2 cellular contexts compared by ENCODE assay signal in the genomic region with DNA sequence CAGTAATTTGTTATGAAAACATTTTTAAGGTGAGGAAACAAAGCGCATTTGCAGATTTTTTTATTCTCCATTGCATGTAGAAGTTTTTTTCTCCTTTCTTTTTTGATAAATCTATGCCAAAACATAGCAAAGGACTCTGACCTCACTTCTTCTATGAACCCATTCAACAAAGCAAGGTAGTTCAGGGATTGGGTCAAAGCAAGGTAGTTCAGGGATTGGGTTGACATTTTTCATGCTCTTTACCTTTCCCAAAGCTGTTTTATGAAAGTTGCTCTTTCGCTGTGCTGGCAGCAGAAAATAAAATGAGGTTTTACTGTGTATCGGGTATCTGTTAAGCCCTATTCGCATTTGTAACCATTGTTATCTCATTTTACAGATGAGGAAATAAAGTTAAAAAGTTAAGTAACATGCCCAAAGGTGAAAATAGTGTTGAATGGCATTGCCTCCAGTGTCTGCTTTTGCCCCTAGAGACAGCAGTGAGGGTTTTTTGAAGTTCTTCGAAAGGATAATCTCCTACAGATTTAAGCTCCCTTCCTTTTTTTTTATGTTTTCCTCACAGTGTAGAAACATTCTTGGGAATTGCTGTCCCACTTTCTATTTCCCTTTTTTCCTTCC.
TF ChIP-seq lines count a peak whose summit lies in the region.

No MANE protein-coding gene starts in this region.

TF ChIP-seq in GM23338, 12 proteins besides CTCF, POLR2A, EP300 and RAD21 (continues in another document):
- TF ChIP-seq POLR2AphosphoS5 (IDR thresholded peaks at IDR 0.05; ENCODE audit: low read depth) (no peak), NANOG (IDR thresholded peaks at IDR 0.05; ENCODE audit: borderline replicate concordance) (no peak), ZNF114 (CRISPR knock-in tag; IDR thresholded peaks at IDR 0.05) (no peak), EZH2phosphoT487 (IDR thresholded peaks at IDR 0.05; ENCODE audit: unreplicated experiment) (no peak), JUNB (IDR thresholded peaks at IDR 0.05; ENCODE audit: unreplicated experiment) (no peak), CREB1 (CRISPR knock-in tag; IDR thresholded peaks at IDR 0.05; ENCODE audit: low read depth) (no peak), ZNF331 (CRISPR knock-in tag; IDR thresholded peaks at IDR 0.05; ENCODE audit: low read depth) (no peak), EZH2 (IDR thresholded peaks at IDR 0.05; ENCODE audit: low read depth, unreplicated experiment) (no peak)
- TF ChIP-seq, protein P1, sequence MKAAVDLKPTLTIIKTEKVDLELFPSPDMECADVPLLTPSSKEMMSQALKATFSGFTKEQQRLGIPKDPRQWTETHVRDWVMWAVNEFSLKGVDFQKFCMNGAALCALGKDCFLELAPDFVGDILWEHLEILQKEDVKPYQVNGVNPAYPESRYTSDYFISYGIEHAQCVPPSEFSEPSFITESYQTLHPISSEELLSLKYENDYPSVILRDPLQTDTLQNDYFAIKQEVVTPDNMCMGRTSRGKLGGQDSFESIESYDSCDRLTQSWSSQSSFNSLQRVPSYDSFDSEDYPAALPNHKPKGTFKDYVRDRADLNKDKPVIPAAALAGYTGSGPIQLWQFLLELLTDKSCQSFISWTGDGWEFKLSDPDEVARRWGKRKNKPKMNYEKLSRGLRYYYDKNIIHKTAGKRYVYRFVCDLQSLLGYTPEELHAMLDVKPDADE (IDR thresholded peaks at IDR 0.05): no peak
- TF ChIP-seq, protein P2, sequence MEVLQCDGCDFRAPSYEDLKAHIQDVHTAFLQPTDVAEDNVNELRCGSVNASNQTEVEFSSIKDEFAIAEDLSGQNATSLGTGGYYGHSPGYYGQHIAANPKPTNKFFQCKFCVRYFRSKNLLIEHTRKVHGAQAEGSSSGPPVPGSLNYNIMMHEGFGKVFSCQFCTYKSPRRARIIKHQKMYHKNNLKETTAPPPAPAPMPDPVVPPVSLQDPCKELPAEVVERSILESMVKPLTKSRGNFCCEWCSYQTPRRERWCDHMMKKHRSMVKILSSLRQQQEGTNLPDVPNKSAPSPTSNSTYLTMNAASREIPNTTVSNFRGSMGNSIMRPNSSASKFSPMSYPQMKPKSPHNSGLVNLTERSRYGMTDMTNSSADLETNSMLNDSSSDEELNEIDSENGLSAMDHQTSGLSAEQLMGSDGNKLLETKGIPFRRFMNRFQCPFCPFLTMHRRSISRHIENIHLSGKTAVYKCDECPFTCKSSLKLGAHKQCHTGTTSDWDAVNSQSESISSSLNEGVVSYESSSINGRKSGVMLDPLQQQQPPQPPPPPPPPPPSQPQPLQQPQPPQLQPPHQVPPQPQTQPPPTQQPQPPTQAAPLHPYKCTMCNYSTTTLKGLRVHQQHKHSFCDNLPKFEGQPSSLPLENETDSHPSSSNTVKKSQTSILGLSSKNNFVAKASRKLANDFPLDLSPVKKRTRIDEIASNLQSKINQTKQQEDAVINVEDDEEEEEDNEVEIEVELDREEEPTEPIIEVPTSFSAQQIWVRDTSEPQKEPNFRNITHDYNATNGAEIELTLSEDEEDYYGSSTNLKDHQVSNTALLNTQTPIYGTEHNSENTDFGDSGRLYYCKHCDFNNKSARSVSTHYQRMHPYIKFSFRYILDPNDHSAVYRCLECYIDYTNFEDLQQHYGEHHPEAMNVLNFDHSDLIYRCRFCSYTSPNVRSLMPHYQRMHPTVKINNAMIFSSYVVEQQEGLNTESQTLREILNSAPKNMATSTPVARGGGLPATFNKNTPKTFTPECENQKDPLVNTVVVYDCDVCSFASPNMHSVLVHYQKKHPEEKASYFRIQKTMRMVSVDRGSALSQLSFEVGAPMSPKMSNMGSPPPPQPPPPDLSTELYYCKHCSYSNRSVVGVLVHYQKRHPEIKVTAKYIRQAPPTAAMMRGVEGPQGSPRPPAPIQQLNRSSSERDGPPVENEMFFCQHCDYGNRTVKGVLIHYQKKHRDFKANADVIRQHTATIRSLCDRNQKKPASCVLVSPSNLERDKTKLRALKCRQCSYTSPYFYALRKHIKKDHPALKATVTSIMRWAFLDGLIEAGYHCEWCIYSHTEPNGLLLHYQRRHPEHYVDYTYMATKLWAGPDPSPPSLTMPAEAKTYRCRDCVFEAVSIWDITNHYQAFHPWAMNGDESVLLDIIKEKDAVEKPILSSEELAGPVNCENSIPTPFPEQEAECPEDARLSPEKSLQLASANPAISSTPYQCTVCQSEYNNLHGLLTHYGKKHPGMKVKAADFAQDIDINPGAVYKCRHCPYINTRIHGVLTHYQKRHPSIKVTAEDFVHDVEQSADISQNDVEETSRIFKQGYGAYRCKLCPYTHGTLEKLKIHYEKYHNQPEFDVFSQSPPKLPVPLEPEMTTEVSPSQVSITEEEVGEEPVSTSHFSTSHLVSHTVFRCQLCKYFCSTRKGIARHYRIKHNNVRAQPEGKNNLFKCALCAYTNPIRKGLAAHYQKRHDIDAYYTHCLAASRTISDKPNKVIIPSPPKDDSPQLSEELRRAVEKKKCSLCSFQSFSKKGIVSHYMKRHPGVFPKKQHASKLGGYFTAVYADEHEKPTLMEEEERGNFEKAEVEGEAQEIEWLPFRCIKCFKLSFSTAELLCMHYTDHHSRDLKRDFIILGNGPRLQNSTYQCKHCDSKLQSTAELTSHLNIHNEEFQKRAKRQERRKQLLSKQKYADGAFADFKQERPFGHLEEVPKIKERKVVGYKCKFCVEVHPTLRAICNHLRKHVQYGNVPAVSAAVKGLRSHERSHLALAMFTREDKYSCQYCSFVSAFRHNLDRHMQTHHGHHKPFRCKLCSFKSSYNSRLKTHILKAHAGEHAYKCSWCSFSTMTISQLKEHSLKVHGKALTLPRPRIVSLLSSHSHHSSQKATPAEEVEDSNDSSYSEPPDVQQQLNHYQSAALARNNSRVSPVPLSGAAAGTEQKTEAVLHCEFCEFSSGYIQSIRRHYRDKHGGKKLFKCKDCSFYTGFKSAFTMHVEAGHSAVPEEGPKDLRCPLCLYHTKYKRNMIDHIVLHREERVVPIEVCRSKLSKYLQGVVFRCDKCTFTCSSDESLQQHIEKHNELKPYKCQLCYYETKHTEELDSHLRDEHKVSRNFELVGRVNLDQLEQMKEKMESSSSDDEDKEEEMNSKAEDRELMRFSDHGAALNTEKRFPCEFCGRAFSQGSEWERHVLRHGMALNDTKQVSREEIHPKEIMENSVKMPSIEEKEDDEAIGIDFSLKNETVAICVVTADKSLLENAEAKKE (CRISPR knock-in tag; IDR thresholded peaks at IDR 0.05): no peak

TF ChIP-seq in HepG2, 621 proteins besides CTCF, POLR2A, EP300 and RAD21:
- TF ChIP-seq, protein P3, sequence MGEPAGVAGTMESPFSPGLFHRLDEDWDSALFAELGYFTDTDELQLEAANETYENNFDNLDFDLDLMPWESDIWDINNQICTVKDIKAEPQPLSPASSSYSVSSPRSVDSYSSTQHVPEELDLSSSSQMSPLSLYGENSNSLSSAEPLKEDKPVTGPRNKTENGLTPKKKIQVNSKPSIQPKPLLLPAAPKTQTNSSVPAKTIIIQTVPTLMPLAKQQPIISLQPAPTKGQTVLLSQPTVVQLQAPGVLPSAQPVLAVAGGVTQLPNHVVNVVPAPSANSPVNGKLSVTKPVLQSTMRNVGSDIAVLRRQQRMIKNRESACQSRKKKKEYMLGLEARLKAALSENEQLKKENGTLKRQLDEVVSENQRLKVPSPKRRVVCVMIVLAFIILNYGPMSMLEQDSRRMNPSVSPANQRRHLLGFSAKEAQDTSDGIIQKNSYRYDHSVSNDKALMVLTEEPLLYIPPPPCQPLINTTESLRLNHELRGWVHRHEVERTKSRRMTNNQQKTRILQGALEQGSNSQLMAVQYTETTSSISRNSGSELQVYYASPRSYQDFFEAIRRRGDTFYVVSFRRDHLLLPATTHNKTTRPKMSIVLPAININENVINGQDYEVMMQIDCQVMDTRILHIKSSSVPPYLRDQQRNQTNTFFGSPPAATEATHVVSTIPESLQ (CRISPR knock-in tag; conservative IDR thresholded peaks at IDR 0.05): no peak
- peak; percentile 28 for TF ChIP-seq RBM22 (optimal IDR thresholded peaks at IDR 0.05; ENCODE audit: low read length)
- TF ChIP-seq SNAI1 (CRISPR knock-in tag; IDR thresholded peaks at IDR 0.05; ENCODE audit: borderline replicate concordance): no peak
